1 cellular context compared by ENCODE assay signal in genomic region chr6:111715321-111715720, GRCh38.
TF ChIP-seq lines count a peak whose summit lies in the region.

No MANE protein-coding gene starts in this region.

TF ChIP-seq in SK-N-SH treated with all-trans-retinoic acid at 6 μM for 48 hours, 23 proteins besides CTCF, POLR2A, EP300 and RAD21 (continued from another document):
- TF ChIP-seq POU6F1 (CRISPR knock-in tag; IDR thresholded peaks at IDR 0.05; ENCODE audit: borderline replicate concordance, low read depth) (no peak), ZNF565 (CRISPR knock-in tag; conservative IDR thresholded peaks at IDR 0.05; ENCODE audit: low read depth) (no peak), ZNF70 (CRISPR knock-in tag; IDR thresholded peaks at IDR 0.05) (no peak), BACH2 (CRISPR knock-in tag; IDR thresholded peaks at IDR 0.05; ENCODE audit: borderline replicate concordance) (no peak), SNAI2 (CRISPR knock-in tag; IDR thresholded peaks at IDR 0.05) (no peak), ZFP30 (CRISPR knock-in tag; IDR thresholded peaks at IDR 0.05) (no peak), CSRNP3 (CRISPR knock-in tag; IDR thresholded peaks at IDR 0.05) (no peak)
TF ChIP-seq in SK-N-SH treated with all-trans-retinoic acid at 6 μM for 48 hours: peak in this region for 0.
